Comparison of ENCODE assay signal across 1 cellular context in the genomic region with DNA sequence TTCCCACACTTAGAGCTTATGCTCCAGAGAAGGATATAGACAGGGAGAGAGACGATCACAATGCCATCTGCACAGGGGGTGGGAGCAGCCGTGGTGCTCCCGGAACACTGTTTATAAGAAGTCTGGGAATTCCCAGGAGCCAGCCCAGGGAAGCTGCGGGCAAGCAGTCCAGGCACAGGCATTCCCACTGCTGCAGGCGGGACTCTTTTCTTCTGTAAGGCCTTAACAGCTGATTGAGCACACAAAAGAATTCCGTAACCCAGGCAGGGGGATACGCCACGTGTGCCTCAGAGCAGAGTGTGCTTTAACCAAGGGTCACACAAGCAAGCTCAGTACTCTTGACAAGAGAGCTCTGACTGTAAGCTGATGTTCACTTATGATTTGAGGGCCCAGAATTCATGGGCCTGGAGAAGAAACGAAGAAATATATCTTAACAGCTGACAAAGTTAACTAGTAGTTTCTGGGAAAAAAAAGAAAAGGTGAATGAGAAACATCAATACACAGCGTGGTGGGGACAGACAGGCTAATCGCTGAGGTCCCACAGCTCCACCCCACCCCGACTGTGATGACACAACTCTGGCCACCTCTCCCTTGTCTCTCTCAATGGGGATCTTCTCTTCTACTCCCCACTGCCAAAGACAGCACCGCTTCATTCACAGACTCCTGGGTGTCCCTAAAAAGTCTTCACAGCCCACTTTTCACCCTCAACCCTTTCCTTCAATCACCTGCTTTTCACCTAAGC.
TF ChIP-seq lines count a peak whose summit lies in the region.

No MANE protein-coding gene starts in this region.

TF ChIP-seq in WTC11, 78 proteins besides CTCF, POLR2A, EP300 and RAD21 (continued from another document):
- TF ChIP-seq, protein P1, sequence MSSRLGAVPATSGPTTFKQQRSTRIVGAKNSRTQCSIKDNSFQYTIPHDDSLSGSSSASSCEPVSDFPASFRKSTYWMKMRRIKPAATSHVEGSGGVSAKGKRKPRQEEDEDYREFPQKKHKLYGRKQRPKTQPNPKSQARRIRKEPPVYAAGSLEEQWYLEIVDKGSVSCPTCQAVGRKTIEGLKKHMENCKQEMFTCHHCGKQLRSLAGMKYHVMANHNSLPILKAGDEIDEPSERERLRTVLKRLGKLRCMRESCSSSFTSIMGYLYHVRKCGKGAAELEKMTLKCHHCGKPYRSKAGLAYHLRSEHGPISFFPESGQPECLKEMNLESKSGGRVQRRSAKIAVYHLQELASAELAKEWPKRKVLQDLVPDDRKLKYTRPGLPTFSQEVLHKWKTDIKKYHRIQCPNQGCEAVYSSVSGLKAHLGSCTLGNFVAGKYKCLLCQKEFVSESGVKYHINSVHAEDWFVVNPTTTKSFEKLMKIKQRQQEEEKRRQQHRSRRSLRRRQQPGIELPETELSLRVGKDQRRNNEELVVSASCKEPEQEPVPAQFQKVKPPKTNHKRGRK (CRISPR knock-in tag; IDR thresholded peaks at IDR 0.05; ENCODE audit: borderline replicate concordance), result no peak
- TF ChIP-seq ETV6 (CRISPR knock-in tag; IDR thresholded peaks at IDR 0.05) (no peak), PRRX2 (CRISPR knock-in tag; IDR thresholded peaks at IDR 0.05) (no peak), FOXJ3 (CRISPR knock-in tag; IDR thresholded peaks at IDR 0.05; ENCODE audit: borderline replicate concordance) (no peak), ATF1 (CRISPR knock-in tag; IDR thresholded peaks at IDR 0.05) (no peak)
